ENCODE assay signal across 11 cellular contexts in genomic region chr11:123406441-123407123, GRCh38. TPM values are rescaled to one million over a fixed set of nuclear protein-coding genes. Genes with fewer than 3 reads are reported as not detected.
A peak's percentile ranks its signal among the peaks of the same experiment; 100 is the strongest.
DNase-seq lines count a peak whose midpoint lies in the region; ATAC-seq and TF ChIP-seq lines count a peak whose summit lies in the region.
"Had no signal": no experiment of that assay in that cellular context is flagged by ENCODE, and none has a peak within 500 bp of the region (broad histone marks: within the 10 kb centered on the region; RNA-seq: fewer than 3 reads in every experiment).

No MANE protein-coding gene starts in this region.

- peaks cover 0 to 6% (median 0%) of the 10 kb centered on the region in 4 donors for H3K9me3 ChIP-seq in Peyer's patch

- H3K4me1 Mint-ChIP-seq in activated CD4-positive, alpha-beta T cell treated with anti-CD3 and anti-CD28 coated beads, Interleukin-2, amount 10 ng/mL, durations not matched to agents 7 days and 5 days = peaks cover 48% of the 10 kb centered on the region
- H3K4me1 Mint-ChIP-seq in activated CD8-positive, alpha-beta T cell treated with anti-CD3 and anti-CD28 coated beads, Interleukin-2, amount 10 ng/mL, durations not matched to agents 7 days and 5 days (ENCODE audit: low read depth) = peaks cover 30% of the 10 kb centered on the region
- H3K4me1 Mint-ChIP-seq: mesothelial cell of epicardium had no signal

- peak overlapping the region; percentile 25 for H3K27ac Mint-ChIP-seq in activated CD4-positive, alpha-beta T cell treated with anti-CD3 and anti-CD28 coated beads, Interleukin-2, amount 10 ng/mL, durations not matched to agents 7 days and 5 days
- H3K27ac Mint-ChIP-seq in activated CD8-positive, alpha-beta T cell treated with anti-CD3 and anti-CD28 coated beads, Interleukin-2, amount 10 ng/mL, durations not matched to agents 7 days and 5 days = no peak overlapping the region
- H3K27ac Mint-ChIP-seq: mesothelial cell of epicardium had no signal

- peaks cover 0 to 18% (median 4%) of the 10 kb centered on the region in 4 donors for H3K4me1 ChIP-seq in Peyer's patch
- H3K4me1 ChIP-seq: parathyroid adenoma had no signal

- no peaks in the 10 kb centered on the region for H3K36me3 ChIP-seq in Peyer's patch

- no peak overlapping the region for H3K27ac ChIP-seq in Peyer's patch
- H3K27ac ChIP-seq: parathyroid adenoma had no signal

- ATAC-seq in GM19467 (IDR thresholded peaks at IDR 0.05; ENCODE audit: unreplicated experiment) (peak; percentile 72), HG03039 (IDR thresholded peaks at IDR 0.05; ENCODE audit: unreplicated experiment) (peak; percentile 49)
- ATAC-seq in activated CD8-positive, alpha-beta T cell treated with anti-CD3 and anti-CD28 coated beads, Interleukin-2, amount 10 ng/mL, durations not matched to agents 7 days and 5 days = peak; percentile 48

- H3K27me3 Mint-ChIP-seq in activated CD4-positive, alpha-beta T cell treated with anti-CD3 and anti-CD28 coated beads, Interleukin-2, amount 10 ng/mL, durations not matched to agents 7 days and 5 days = no peaks in the 10 kb centered on the region
- H3K27me3 Mint-ChIP-seq in activated CD8-positive, alpha-beta T cell treated with anti-CD3 and anti-CD28 coated beads, Interleukin-2, amount 10 ng/mL, durations not matched to agents 7 days and 5 days (ENCODE audit: low read depth) = peaks cover 5% of the 10 kb centered on the region

- TF ChIP-seq CTCF in Peyer's patch (IDR thresholded peaks at IDR 0.05) = no peak

- TF ChIP-seq POLR2A in Peyer's patch (IDR thresholded peaks at IDR 0.05) = no peak

- peak overlapping the region; percentile 68 for H3K4me3 Mint-ChIP-seq in activated CD4-positive, alpha-beta T cell treated with anti-CD3 and anti-CD28 coated beads, Interleukin-2, amount 10 ng/mL, durations not matched to agents 7 days and 5 days
- H3K4me3 Mint-ChIP-seq in activated CD8-positive, alpha-beta T cell treated with anti-CD3 and anti-CD28 coated beads, Interleukin-2, amount 10 ng/mL, durations not matched to agents 7 days and 5 days = peak overlapping the region; percentile 65
- H3K4me3 Mint-ChIP-seq: mesothelial cell of epicardium had no signal

- no peaks in the 10 kb centered on the region for H3K27me3 ChIP-seq in Peyer's patch

- no peak overlapping the region for H3K4me3 ChIP-seq in Peyer's patch

- H3K9me3 Mint-ChIP-seq in activated CD4-positive, alpha-beta T cell treated with anti-CD3 and anti-CD28 coated beads, Interleukin-2, amount 10 ng/mL, durations not matched to agents 7 days and 5 days = no peaks in the 10 kb centered on the region
- no peaks in the 10 kb centered on the region for H3K9me3 Mint-ChIP-seq in activated CD8-positive, alpha-beta T cell treated with anti-CD3 and anti-CD28 coated beads, Interleukin-2, amount 10 ng/mL, durations not matched to agents 7 days and 5 days (ENCODE audit: insufficient read depth)
- H3K9me3 Mint-ChIP-seq: mesothelial cell of epicardium had no signal

- POLR2A ChIA-PET in activated CD4-positive, alpha-beta T cell treated with anti-CD3 and anti-CD28 coated beads, Interleukin-2, amount 10 ng/mL, durations not matched to agents 7 days and 5 days (lab: Charles Lee) = no interaction called here
- POLR2A ChIA-PET in activated CD8-positive, alpha-beta T cell treated with anti-CD3 and anti-CD28 coated beads, Interleukin-2, amount 10 ng/mL, durations not matched to agents 7 days and 5 days (lab: Charles Lee) = interaction anchor here (0.5 to 2.2 kb wide), 5 partner anchors 47 to 87 kb away, joined by 3 to 9 read pairs (median 3); no protein-coding TSS in a partner anchor

- CTCF ChIA-PET in activated CD4-positive, alpha-beta T cell treated with anti-CD3 and anti-CD28 coated beads, Interleukin-2, amount 10 ng/mL, durations not matched to agents 7 days and 5 days (lab: Charles Lee) = interaction anchor here (0.6 to 5.1 kb wide), 27 partner anchors 11 to 1065 kb away, joined by 3 to 41 read pairs (median 5); no protein-coding TSS in a partner anchor
- CTCF ChIA-PET in activated CD8-positive, alpha-beta T cell treated with anti-CD3 and anti-CD28 coated beads, Interleukin-2, amount 10 ng/mL, durations not matched to agents 7 days and 5 days (lab: Charles Lee) = interaction anchor here (1.1 to 7.6 kb wide), 55 partner anchors 10 to 305 kb away, joined by 3 to 374 read pairs (median 7); partner anchors contain the start of gene GRAMD1B

- DNase-seq in activated CD4-positive, alpha-beta T cell treated with anti-CD3 and anti-CD28 coated beads, Interleukin-2, amount 10 ng/mL, durations not matched to agents 7 days and 5 days = no peak
- no peak for DNase-seq in activated CD4-positive, alpha-beta T cell treated with anti-CD3 and anti-CD28 coated beads, Interleukin-2, amount 50 U/mL, for 48 hours
- DNase-seq in activated CD8-positive, alpha-beta T cell treated with anti-CD3 and anti-CD28 coated beads, Interleukin-2, amount 10 ng/mL, durations not matched to agents 7 days and 5 days = no peak
- DNase-seq in COLO668 (lab: John Stamatoyannopoulos, UW; ENCODE audit: unreplicated experiment) (no peak), RKO (ENCODE audit: low spot score) (no peak), Peyer's patch (no peak)
- DNase-seq: NCI-H2171 had no signal

- no peaks in the 10 kb centered on the region for H3K36me3 Mint-ChIP-seq in activated CD4-positive, alpha-beta T cell treated with anti-CD3 and anti-CD28 coated beads, Interleukin-2, amount 10 ng/mL, durations not matched to agents 7 days and 5 days (ENCODE audit: low read depth)
- H3K36me3 Mint-ChIP-seq in activated CD8-positive, alpha-beta T cell treated with anti-CD3 and anti-CD28 coated beads, Interleukin-2, amount 10 ng/mL, durations not matched to agents 7 days and 5 days (ENCODE audit: low read depth) = no peaks in the 10 kb centered on the region
- H3K36me3 Mint-ChIP-seq: mesothelial cell of epicardium had no signal

RNA-seq across cellular contexts. Expression of gene GRAMD1B, which starts 23.5 kb away (rescaled TPM):
- total RNA-seq in activated CD4-positive, alpha-beta T cell treated with anti-CD3 and anti-CD28 coated beads, Interleukin-2, amount 10 ng/mL, durations not matched to agents 7 days and 5 days = 10 to 100 TPM; 35.3 to 36.3 TPM
- 10 to 100 TPM; 22.8 to 26.0 TPM for total RNA-seq in activated CD8-positive, alpha-beta T cell treated with anti-CD3 and anti-CD28 coated beads, Interleukin-2, amount 10 ng/mL, durations not matched to agents 7 days and 5 days
- total RNA-seq in Peyer's patch = 100 to 1,000 TPM in 3 of 4 donors, 10 to 100 TPM in 1; 31.4 to 152 (median 123) TPM
